ENCODE assay signal across 17 cellular contexts in genomic region chr2:175742367-175742766, GRCh38.
DNase-seq lines count a peak whose midpoint lies in the region; FAIRE-seq and TF ChIP-seq lines count a peak whose summit lies in the region.
"Had no signal": no experiment of that assay in that cellular context is flagged by ENCODE, and none has a peak within 500 bp of the region (broad histone marks: within the 10 kb centered on the region; RNA-seq: fewer than 3 reads in every experiment).

No MANE protein-coding gene starts in this region.

- TF ChIP-seq CTCF in HFF-Myc (IDR thresholded peaks at IDR 0.05; ENCODE audit: low read depth, low read length, missing control alignments) (no peak), fibroblast of lung (conservative IDR thresholded peaks at IDR 0.05 in 1 of 2, IDR thresholded peaks at IDR 0.05 in 1 of 2; ENCODE audit: low read depth in 1 of 2, low read length in 2 of 2) (no peak), thyroid gland (IDR thresholded peaks at IDR 0.05) (no peak)

- FAIRE-seq in urothelium cell line (lab: Jason Lieb, UNC), result no peak

- H3K4me3 ChIP-seq in HFF-Myc (replicated peaks; ENCODE audit: low read depth, low read length), result no peak overlapping the region
- no peak overlapping the region for H3K4me3 ChIP-seq in SJCRH30
- H3K4me3 ChIP-seq in fibroblast of lung (replicated peaks in 1 of 4; ENCODE audit: control extremely low read depth in 1 of 4, insufficient read depth in 1 of 4, low read depth in 3 of 4, low read length in 4 of 4), result no peak overlapping the region
- H3K4me3 ChIP-seq in thyroid gland (replicated peaks in 1 of 3), result no peak overlapping the region
- H3K4me3 ChIP-seq: left ventricle myocardium inferior, psoas muscle, thoracic aorta had no signal

- H4K20me1 ChIP-seq in fibroblast of lung (ENCODE audit: control insufficient read depth, extremely low read depth, insufficient read depth, low read length), result no peaks in the 10 kb centered on the region

- WGBS in thyroid gland, 2 donors, result 85% methylated on average over 3 of the region's 3 CpGs

- no peak overlapping the region for H3K4me2 ChIP-seq in fibroblast of lung (ENCODE audit: extremely low read depth, insufficient read depth, low read length)
- H3K4me2 ChIP-seq: KMS-11 had no signal

- DNase-seq in HFF-Myc (ENCODE audit: extremely low read depth, low read depth), result peak; percentile 9
- DNase-seq in SJCRH30, result peak; percentile 20 to 38
- DNase-seq in fibroblast of lung (ENCODE audit: low read depth in 2 of 2), result peak; percentile 42 to 90
- peak; percentile 64 for DNase-seq in urothelium cell line (ENCODE audit: low spot score)
- no peak for DNase-seq in thyroid gland
- DNase-seq in posterior cingulate gyrus, result no peak
- DNase-seq in activated CD4-positive, alpha-beta T cell treated with anti-CD3 and anti-CD28 coated beads for 48 hours, result no peak
- DNase-seq: activated CD4-positive, CD25-positive, alpha-beta regulatory T cell treated with anti-CD3 and anti-CD28 coated beads, Interleukin-2, amount 50 U/mL, for 72 hours; CD8-positive, alpha-beta memory T cell; GF-D8; left ventricle myocardium inferior; naive thymus-derived CD8-positive, alpha-beta T cell; NCI-H2029; NCI-H524 treated with DMSO at 0.1 percent for 48 hours; psoas muscle had no signal

- TF ChIP-seq POLR2A in thyroid gland (IDR thresholded peaks at IDR 0.05), result no peak

- intact Hi-C loops in thyroid gland (cut with DNase I) (no loop called here), posterior cingulate gyrus (cut with DNase I) (no loop called here)

- H3K9me3 ChIP-seq in SJCRH30 (replicated peaks) (no peaks in the 10 kb centered on the region), fibroblast of lung (ENCODE audit: control insufficient read depth, insufficient read depth, low read depth, low read length) (no peaks in the 10 kb centered on the region), thyroid gland (no peaks in the 10 kb centered on the region)
- H3K9me3 ChIP-seq: left ventricle myocardium inferior, psoas muscle, thoracic aorta had no signal

- H3K79me2 ChIP-seq in fibroblast of lung (ENCODE audit: control insufficient read depth, insufficient read depth, low read length), result no peaks in the 10 kb centered on the region

- H2AFZ ChIP-seq in fibroblast of lung (ENCODE audit: low read length), result no peak overlapping the region

- H3K27me3 ChIP-seq in SJCRH30 (no peaks in the 10 kb centered on the region), fibroblast of lung (ENCODE audit: control insufficient read depth, insufficient read depth, low read length) (no peaks in the 10 kb centered on the region), thyroid gland (no peaks in the 10 kb centered on the region)

- no peak overlapping the region for H3K9ac ChIP-seq in fibroblast of lung (ENCODE audit: insufficient read depth, low read length)
- H3K9ac ChIP-seq: KMS-11 had no signal

- H3K4me1 ChIP-seq in SJCRH30 (0 out of 2 replicates have a peak, but pooled peaks cover 8% of the 10 kb centered on the region), fibroblast of lung (ENCODE audit: control insufficient read depth, extremely low read depth, insufficient read depth, low read length) (no peaks in the 10 kb centered on the region), thyroid gland (no peaks in the 10 kb centered on the region)

- H3K36me3 ChIP-seq in SJCRH30 (no peaks in the 10 kb centered on the region), fibroblast of lung (ENCODE audit: control insufficient read depth, insufficient read depth, low read length) (no peaks in the 10 kb centered on the region), thyroid gland (no peaks in the 10 kb centered on the region)
- H3K36me3 ChIP-seq: left ventricle myocardium inferior, thoracic aorta had no signal

- H3K27ac ChIP-seq in SJCRH30 (peak overlapping the region; percentile 40), fibroblast of lung (ENCODE audit: insufficient read depth, low read length) (no peak overlapping the region), thyroid gland (no peak overlapping the region)
- H3K27ac ChIP-seq: KMS-11, left ventricle myocardium inferior, psoas muscle, thoracic aorta had no signal

Comparison
In these comparisons a context has a peak if more than half of its experiments do, and no peak if none do; other contexts are left out.
1. DNase-seq: peak in HFF-Myc (single experiment), SJCRH30 (2 of 2), fibroblast of lung (2 of 2) and urothelium cell line (single experiment); none in thyroid gland (0 of 2), posterior cingulate gyrus (0 of 10) and activated CD4-positive, alpha-beta T cell treated with anti-CD3 and anti-CD28 coated beads for 48 hours (single experiment).